16 cellular contexts compared by ENCODE assay signal in genomic region chr7:101956130-101956529, GRCh38.
"Had no signal": no experiment of that assay in that cellular context is flagged by ENCODE, and none has a peak within 500 bp of the region (broad histone marks: within the 10 kb centered on the region; RNA-seq: fewer than 3 reads in every experiment).

No MANE protein-coding gene starts in this region.

- H3K27ac ChIP-seq: thoracic aorta, vagina had no signal

- H3K36me3 ChIP-seq: thoracic aorta, vagina had no signal

- DNase-seq: activated CD4-positive, alpha-beta T cell treated with anti-CD3 and anti-CD28 coated beads, Interleukin-2, amount 10 ng/mL, durations not matched to agents 7 days and 5 days; activated CD4-positive, CD25-positive, alpha-beta regulatory T cell; activated T-cell treated with anti-CD3 and anti-CD28 coated beads, Interleukin-2, amount 50 U/mL, for 1 hour; amygdala; cerebellar nuclear complex; glutamatergic neuron; mesenchymal stem cell; nephron progenitor cell; stimulated activated CD4-positive, alpha-beta T cell treated with anti-CD3 and anti-CD28 coated beads, Interleukin-15, amount 100 ng/mL, for 24 hours; stimulated activated CD4-positive, alpha-beta T cell treated with anti-CD3 and anti-CD28 coated beads, Interleukin-4, amount 100 ng/mL, for 24 hours; stimulated activated naive CD8-positive, alpha-beta T cell treated with anti-CD3 and anti-CD28 coated beads, Interleukin-15, amount 100 ng/mL, for 72 hours; T-helper 17 cell had no signal

- H3K9me3 ChIP-seq: thoracic aorta, vagina had no signal

- ATAC-seq: activated naive CD4-positive, alpha-beta T cell treated with anti-CD3 and anti-CD28 coated beads, Interleukin-2, amount 50 U/mL, for 72 hours; esophagus mucosa; stimulated activated naive CD8-positive, alpha-beta T cell treated with anti-CD3 and anti-CD28 coated beads, Interleukin-15, amount 100 ng/mL, for 72 hours; T-helper 17 cell had no signal

- H3K4me3 ChIP-seq: thoracic aorta, vagina had no signal

- H3K27me3 ChIP-seq: vagina had no signal
